Comparison of ENCODE assay signal across 8 cellular contexts in the genomic region with DNA sequence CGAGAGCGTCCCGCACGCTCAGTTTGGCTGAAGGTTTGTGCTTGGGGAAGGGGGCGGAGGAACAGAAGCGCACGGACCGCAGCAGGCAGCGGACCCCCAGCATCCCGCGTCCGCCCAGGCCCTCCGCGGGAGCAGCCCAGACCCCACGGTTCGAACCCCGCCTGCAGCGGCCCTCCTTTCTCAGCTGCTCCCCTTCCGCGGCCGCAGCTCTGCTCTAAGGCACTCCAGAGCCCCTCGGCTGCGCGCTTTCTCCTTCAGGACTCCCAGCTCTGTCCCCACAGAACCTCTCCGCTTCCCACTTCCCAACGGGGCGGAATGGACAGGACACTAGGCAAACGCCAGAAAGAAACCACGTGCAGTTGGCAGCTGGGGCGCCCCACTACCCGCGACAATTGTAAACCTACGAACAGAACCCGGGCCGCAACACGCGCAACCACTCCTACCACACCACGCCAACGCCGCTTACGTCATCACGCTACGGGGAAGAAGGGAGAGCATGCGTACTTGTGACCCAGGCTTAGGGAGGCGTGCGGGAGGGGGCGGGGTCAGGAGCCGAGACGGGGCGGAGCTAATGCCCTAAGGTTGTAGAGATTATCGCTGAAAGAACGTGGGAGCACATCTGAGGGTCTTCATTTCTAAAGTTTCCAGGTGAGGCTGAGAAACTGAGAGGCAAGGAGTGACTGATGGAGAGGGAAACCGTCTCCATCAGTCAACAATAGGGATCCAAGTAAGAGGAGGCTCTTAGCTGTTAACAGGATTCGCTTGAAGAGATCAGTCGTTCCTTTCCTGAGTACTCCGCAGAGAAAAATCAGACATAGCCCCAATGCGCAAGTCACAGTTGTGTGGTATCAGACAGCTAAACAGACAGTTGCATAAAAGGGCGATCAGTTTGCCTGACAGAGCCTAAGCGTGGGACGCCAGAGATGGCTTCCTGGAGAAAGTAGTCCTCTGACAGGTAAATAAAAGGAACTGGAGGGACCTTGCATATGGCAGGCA. TPM values are rescaled to one million over a fixed set of nuclear protein-coding genes. Genes with fewer than 3 reads are reported as not detected.
DNase-seq lines count a peak whose midpoint lies in the region; ATAC-seq, FAIRE-seq and TF ChIP-seq lines count a peak whose summit lies in the region.

A gene with protein sequence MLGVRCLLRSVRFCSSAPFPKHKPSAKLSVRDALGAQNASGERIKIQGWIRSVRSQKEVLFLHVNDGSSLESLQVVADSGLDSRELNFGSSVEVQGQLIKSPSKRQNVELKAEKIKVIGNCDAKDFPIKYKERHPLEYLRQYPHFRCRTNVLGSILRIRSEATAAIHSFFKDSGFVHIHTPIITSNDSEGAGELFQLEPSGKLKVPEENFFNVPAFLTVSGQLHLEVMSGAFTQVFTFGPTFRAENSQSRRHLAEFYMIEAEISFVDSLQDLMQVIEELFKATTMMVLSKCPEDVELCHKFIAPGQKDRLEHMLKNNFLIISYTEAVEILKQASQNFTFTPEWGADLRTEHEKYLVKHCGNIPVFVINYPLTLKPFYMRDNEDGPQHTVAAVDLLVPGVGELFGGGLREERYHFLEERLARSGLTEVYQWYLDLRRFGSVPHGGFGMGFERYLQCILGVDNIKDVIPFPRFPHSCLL (minus strand): TSS at position 479 of the 996 bp plus-strand sequence. CDS start 376 bp downstream, at position 103.

- TF ChIP-seq POLR2A in HepG2 (IDR thresholded peaks at IDR 0.05; ENCODE audit: insufficient read depth in 1 of 2, low read depth in 2 of 2, low read length in 2 of 2), result peak; percentile 51 to 86; a peak in 3 of 4 replicates

- peak within 1 kb of the TSS; percentile 85 for H3K9ac ChIP-seq in HepG2 (ENCODE audit: insufficient read depth, low read depth, low read length)

- TF ChIP-seq EP300 in HepG2 (IDR thresholded peaks at IDR 0.05; ENCODE audit: low read depth in 2 of 2, low read length in 2 of 2), result no peak
- TF ChIP-seq EP300 in HepG2 (CRISPR knock-in tag; IDR thresholded peaks at IDR 0.05; ENCODE audit: borderline replicate concordance), result no peak

- peak within 1 kb of the TSS; percentile 71 to 93 (median 86) for H3K4me3 ChIP-seq in HepG2 (replicated peaks in 1 of 3; ENCODE audit: insufficient read depth in 1 of 3, low read depth in 2 of 3, low read length in 3 of 3)

- H3K4me2 ChIP-seq in HepG2 (ENCODE audit: low read depth, low read length), result peak within 1 kb of the TSS; percentile 88

- no peaks in the 10 kb centered on the region for H4K20me1 ChIP-seq in HepG2 (ENCODE audit: insufficient read depth, low read length)

- ATAC-seq in GM19395 (IDR thresholded peaks at IDR 0.05; ENCODE audit: unreplicated experiment), result peak; percentile 94
- ATAC-seq in HG03565 (IDR thresholded peaks at IDR 0.05; ENCODE audit: unreplicated experiment), result peak; percentile 86
- ATAC-seq in HepG2, result peak; percentile 88

- TSS peak; percentile 97 for BruUV-seq in HepG2 (replicated peaks; lab: Mats Ljungman, UMichigan)

- CTCF ChIA-PET in HepG2 (lab: Yijun Ruan, JAX; ENCODE audit: low intra/inter-chr PET ratio, low total read pairs), result no interaction called here

- H3K36me3 ChIP-seq in HepG2 (replicated peaks in 1 of 2; ENCODE audit: control insufficient read depth in 1 of 2, insufficient read depth in 2 of 2, low read length in 2 of 2), result peaks cover 0 to 20% of the 10 kb centered on the region in 2 experiments; a peak in 4 of 5 replicates

- TF ChIP-seq RAD21 in HepG2 (CRISPR knock-in tag; IDR thresholded peaks at IDR 0.05), result no peak

- WGBS in HepG2 (ENCODE audit: low lambda C conversion rate), result under 1% methylated on average over 24 of the region's 60 CpGs

- peaks cover 39% of the 10 kb centered on the region for H3K79me2 ChIP-seq in HepG2 (ENCODE audit: insufficient read depth, low read length)

- intact Hi-C loops in HepG2 (cut with micrococcal nuclease; ENCODE audit: unreplicated experiment), result no loop called here

- POLR2A ChIA-PET in HepG2 (lab: Yijun Ruan, JAX), result interaction anchor here (0.6 to 2.3 kb wide), 14 partner anchors 10 to 580 kb away, joined by 3 to 27 read pairs (median 4); a partner anchor contains a TSS

- H3K27me3 ChIP-seq in HepG2 (ENCODE audit: control insufficient read depth in 1 of 2, insufficient read depth in 2 of 2, low read length in 2 of 2), result no peaks in the 10 kb centered on the region; a peak in 1 of 5 replicates

- no peaks in the 10 kb centered on the region for H3K9me3 ChIP-seq in HepG2 (ENCODE audit: low read length)

- H3K27ac ChIP-seq in C4-2B (peak within 1 kb of the TSS; percentile 79), HepG2 (ENCODE audit: extremely low read length, insufficient read depth, low read length) (peak within 1 kb of the TSS; percentile 84)

- FAIRE-seq in HepG2 (lab: Jason Lieb, UNC), result peak; percentile 80

- peaks cover 63% of the 10 kb centered on the region for H3K4me1 ChIP-seq in HepG2 (ENCODE audit: insufficient read depth, low read length)

- H2AFZ ChIP-seq in HepG2 (ENCODE audit: low read length), result peak within 1 kb of the TSS; percentile 91

- no peak for TF ChIP-seq CTCF in C4-2B (conservative IDR thresholded peaks at IDR 0.05)
- TF ChIP-seq CTCF in HepG2 (CRISPR knock-in tag; IDR thresholded peaks at IDR 0.05), result peak; percentile 4; the same call in 1 of the 2 replicates

- in situ Hi-C loops in HepG2 (cut with HindIII; ENCODE audit: extremely low pct_ligation_motif_present, low pct_unique_long_range_greater_than_20kb), result no loop called here

- DNase-seq in NCI-H774 (lab: John Stamatoyannopoulos, UW) (peak; percentile 97), dermis microvascular lymphatic vessel endothelial cell (ENCODE audit: low read depth in 2 of 2) (peak; percentile 93 to 98), HepG2 (ENCODE audit: low spot score) (peak; percentile 96)
- peak; percentile 99 for DNase-seq in activated CD4-positive, alpha-beta T cell treated with anti-CD3 and anti-CD28 coated beads, Interleukin-2, amount 50 U/mL, for 4 hours
- DNase-seq in stimulated activated CD4-positive, alpha-beta T cell treated with anti-CD3 and anti-CD28 coated beads, Interleukin-4, amount 100 ng/mL, for 1 hour, result peak; percentile 99

TF ChIP-seq in HepG2, 621 proteins besides CTCF, POLR2A, EP300 and RAD21 (continues in another document):
- TF ChIP-seq ZNF354B (CRISPR knock-in tag; IDR thresholded peaks at IDR 0.05) (no peak), TGIF2 (CRISPR knock-in tag; IDR thresholded peaks at IDR 0.05) (peak; percentile 83), PITX1 (CRISPR knock-in tag; IDR thresholded peaks at IDR 0.05) (no peak), ZNF143 (CRISPR knock-in tag; IDR thresholded peaks at IDR 0.05) (no peak), IKZF1 (IDR thresholded peaks at IDR 0.05) (no peak), ZNF253 (CRISPR knock-in tag; IDR thresholded peaks at IDR 0.05; ENCODE audit: borderline replicate concordance) (no peak)
- TF ChIP-seq, protein P1, sequence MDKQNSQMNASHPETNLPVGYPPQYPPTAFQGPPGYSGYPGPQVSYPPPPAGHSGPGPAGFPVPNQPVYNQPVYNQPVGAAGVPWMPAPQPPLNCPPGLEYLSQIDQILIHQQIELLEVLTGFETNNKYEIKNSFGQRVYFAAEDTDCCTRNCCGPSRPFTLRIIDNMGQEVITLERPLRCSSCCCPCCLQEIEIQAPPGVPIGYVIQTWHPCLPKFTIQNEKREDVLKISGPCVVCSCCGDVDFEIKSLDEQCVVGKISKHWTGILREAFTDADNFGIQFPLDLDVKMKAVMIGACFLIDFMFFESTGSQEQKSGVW (CRISPR knock-in tag; IDR thresholded peaks at IDR 0.05; ENCODE audit: borderline replicate concordance), result no peak; the same call in 1 of the 2 replicates
- TF ChIP-seq, protein P2, sequence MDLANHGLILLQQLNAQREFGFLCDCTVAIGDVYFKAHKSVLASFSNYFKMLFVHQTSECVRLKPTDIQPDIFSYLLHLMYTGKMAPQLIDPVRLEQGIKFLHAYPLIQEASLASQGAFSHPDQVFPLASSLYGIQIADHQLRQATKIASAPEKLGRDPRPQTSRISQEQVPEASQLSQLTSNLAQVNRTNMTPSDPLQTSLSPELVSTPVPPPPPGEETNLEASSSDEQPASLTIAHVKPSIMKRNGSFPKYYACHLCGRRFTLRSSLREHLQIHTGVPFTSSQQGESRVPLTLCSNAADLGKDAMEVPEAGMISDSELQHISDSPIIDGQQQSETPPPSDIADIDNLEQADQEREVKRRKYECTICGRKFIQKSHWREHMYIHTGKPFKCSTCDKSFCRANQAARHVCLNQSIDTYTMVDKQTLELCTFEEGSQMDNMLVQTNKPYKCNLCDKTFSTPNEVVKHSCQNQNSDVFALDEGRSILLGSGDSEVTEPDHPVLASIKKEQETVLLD (CRISPR knock-in tag; IDR thresholded peaks at IDR 0.05; ENCODE audit: low read depth), result peak; percentile 43; the same call in 1 of the 2 replicates

RNA-seq across cellular contexts. Expression of the gene that starts here (rescaled TPM):
- 11.9 and 12.1 TPM in 2 replicates for total RNA-seq in dermis microvascular lymphatic vessel endothelial cell
- total RNA-seq in HepG2 (2016; rRNA removed; fragmentation: Illumina TruSeq; extraction: Trizol), result 45.9 and 48.5 TPM in 2 replicates
- 45.7 and 46.3 TPM in 2 replicates for total RNA-seq in HepG2 (2016; cell fraction: cytosol; rRNA removed; fragmentation: Illumina TruSeq; extraction: Trizol; ENCODE audit: low read depth)
- total RNA-seq in HepG2 (2016; cell fraction: insoluble cytoplasmic fraction; rRNA removed; fragmentation: Illumina TruSeq; extraction: Trizol), result 42.5 and 48.4 TPM in 2 replicates
- total RNA-seq in HepG2 (2016; cell fraction: membrane; rRNA removed; fragmentation: Illumina TruSeq; extraction: Trizol), result 46.5 and 51.9 TPM in 2 replicates
- 38.7 and 39.4 TPM in 2 replicates for total RNA-seq in HepG2 (2016; cell fraction: nucleus; rRNA removed; fragmentation: Illumina TruSeq; extraction: Trizol)
- polyA plus RNA-seq in HepG2 (2011; rRNA removed), result 54.3 and 65.0 TPM in 2 replicates
- polyA plus RNA-seq in HepG2 (2011; cell fraction: cytosol; rRNA removed), result 24.9 and 45.2 TPM in 2 replicates
- 31.1 and 32.0 TPM in 2 replicates for polyA plus RNA-seq in HepG2 (2011; cell fraction: nucleus; rRNA removed)
- 62.6 and 65.9 TPM in 2 replicates for polyA plus RNA-seq in HepG2 (2012)
- 15.7 and 17.5 TPM in 2 replicates for polyA plus RNA-seq in HepG2 (2016; cell fraction: cytosol; fragmentation: Illumina TruSeq; extraction: Trizol; ENCODE audit: low read depth)
- polyA plus RNA-seq in HepG2 (2016; cell fraction: insoluble cytoplasmic fraction; fragmentation: Illumina TruSeq; extraction: Trizol; ENCODE audit: low read depth), result 41.7 and 46.6 TPM in 2 replicates
- polyA plus RNA-seq in HepG2 (2016; cell fraction: membrane; fragmentation: Illumina TruSeq; extraction: Trizol; ENCODE audit: low read depth), result 30.7 and 34.5 TPM in 2 replicates
- 29.4 and 32.1 TPM in 2 replicates for polyA plus RNA-seq in HepG2 (2016; cell fraction: nucleus; fragmentation: Illumina TruSeq; extraction: Trizol; ENCODE audit: insufficient read depth, low read depth)
- polyA minus RNA-seq in HepG2 (2011; rRNA and poly(A)+ RNA removed; ENCODE audit: low replicate concordance), result 13.4 and 27.0 TPM in 2 replicates
- 29.1 and 30.3 TPM in 2 replicates for polyA minus RNA-seq in HepG2 (2011; cell fraction: cytosol; rRNA and poly(A)+ RNA removed)
- polyA minus RNA-seq in HepG2 (2011; cell fraction: nucleus; rRNA and poly(A)+ RNA removed), result 144 and 175 TPM in 2 replicates

Comparison
In these comparisons a context has a peak if more than half of its experiments do, and no peak if none do; other contexts are left out.
1. Peak in every context shown above with its lines: DNase-seq, ATAC-seq, H3K4me3 ChIP-seq and H3K27ac ChIP-seq.